ENCODE assay signal across 2 cellular contexts in genomic region chr13:23455401-23456185, GRCh38.
TF ChIP-seq lines count a peak whose summit lies in the region.

No MANE protein-coding gene starts in this region.

TF ChIP-seq in liver, 16 proteins besides CTCF, POLR2A, EP300 and RAD21:
- TF ChIP-seq MAX (IDR thresholded peaks at IDR 0.05) (no peak), RXRA (IDR thresholded peaks at IDR 0.05) (peak; percentile 46 to 57), YY1 (IDR thresholded peaks at IDR 0.05) (peak; percentile 35), SP1 (IDR thresholded peaks at IDR 0.05) (no peak), JUND (IDR thresholded peaks at IDR 0.05) (no peak), HNF4A (conservative IDR thresholded peaks at IDR 0.05) (peak; percentile 12 to 15)

TF ChIP-seq in HepG2, 621 proteins besides CTCF, POLR2A, EP300 and RAD21 (continued from another document):
- TF ChIP-seq ZNF691 (CRISPR knock-in tag; IDR thresholded peaks at IDR 0.05; ENCODE audit: borderline replicate concordance, low read depth), result no peak
- no peak for TF ChIP-seq SKI (IDR thresholded peaks at IDR 0.05; ENCODE audit: partially characterized antibody)
- no peak for TF ChIP-seq ZNF703 (CRISPR knock-in tag; IDR thresholded peaks at IDR 0.05; ENCODE audit: borderline replicate concordance)
- TF ChIP-seq THRA (CRISPR knock-in tag; IDR thresholded peaks at IDR 0.05; ENCODE audit: borderline replicate concordance), result no peak
TF ChIP-seq in HepG2: peak in this region for 0.
